Comparison of ENCODE assay signal across 15 cellular contexts in genomic region chr12:470133-470532, GRCh38. TPM values are rescaled to one million over a fixed set of nuclear protein-coding genes. Genes with fewer than 3 reads are reported as not detected.
DNase-seq lines count a peak whose midpoint lies in the region; ATAC-seq and TF ChIP-seq lines count a peak whose summit lies in the region.
"Had no signal": no experiment of that assay in that cellular context is flagged by ENCODE, and none has a peak within 500 bp of the region (broad histone marks: within the 10 kb centered on the region; RNA-seq: fewer than 3 reads in every experiment).

No MANE protein-coding gene starts in this region.

- H3K9me3 ChIP-seq in cardiac muscle cell (ENCODE audit: low read depth) (no peaks in the 10 kb centered on the region), heart left ventricle (no peaks in the 10 kb centered on the region)
- H3K9me3 ChIP-seq: BLaER1 treated with 17β-estradiol and CSF1 and Interleukin-3, amounts not matched to agents 10 nM and 100 nM had no signal

- H3K4me1 ChIP-seq in cardiac muscle cell (ENCODE audit: low read depth) (peaks cover 33% of the 10 kb centered on the region), heart left ventricle (peaks cover 0 to 64% (median 11%) of the 10 kb centered on the region in 12 donors), mesendoderm (ENCODE audit: control insufficient read depth, low read depth, low read length) (peaks cover 10% of the 10 kb centered on the region)

- no peaks in the 10 kb centered on the region for H3K27me3 ChIP-seq in cardiac muscle cell
- H3K27me3 ChIP-seq in heart left ventricle = no peaks in the 10 kb centered on the region
- H3K27me3 ChIP-seq in mesendoderm (ENCODE audit: insufficient read depth, low read length, poor library complexity) = no peaks in the 10 kb centered on the region
- H3K27me3 ChIP-seq: BLaER1 treated with 17β-estradiol and CSF1 and Interleukin-3, amounts not matched to agents 10 nM and 100 nM had no signal

- no peak overlapping the region for H2AK5ac ChIP-seq in mesendoderm (ENCODE audit: low read length)

- peak overlapping the region; percentile 80 for H3K27ac ChIP-seq in cardiac muscle cell
- H3K27ac ChIP-seq in heart left ventricle = peak overlapping the region; percentile 35 to 86 (median 75)
- no peak overlapping the region for H3K27ac ChIP-seq in mesendoderm (ENCODE audit: low read depth, low read length)
- H3K27ac ChIP-seq: BLaER1 treated with 17β-estradiol and CSF1 and Interleukin-3, amounts not matched to agents 10 nM and 100 nM had no signal

- intact Hi-C loops in cardiac septum (cut with DNase I) (no loop called here), heart left ventricle (cut with DNase I) (no loop called here)
- intact Hi-C loops in activated CD4-positive, alpha-beta T cell treated with anti-CD3 and anti-CD28 coated beads for 36 hours (cut with DNase I, micrococcal nuclease) = no loop called here

- POLR2A ChIA-PET in activated CD4-positive, alpha-beta T cell treated with anti-CD3 and anti-CD28 coated beads for 36 hours (lab: Charles Lee) = no interaction called here

- no peak overlapping the region for H2BK5ac ChIP-seq in mesendoderm (ENCODE audit: low read length)

- no peaks in the 10 kb centered on the region for H3K79me2 ChIP-seq in mesendoderm (ENCODE audit: control insufficient read depth, insufficient read depth, low read length)

- no peak overlapping the region for H4K8ac ChIP-seq in mesendoderm (ENCODE audit: low read depth, low read length)

- H3K9ac ChIP-seq in mesendoderm (ENCODE audit: low read length) = no peak overlapping the region
- H3K9ac ChIP-seq: BLaER1 treated with 17β-estradiol and CSF1 and Interleukin-3, amounts not matched to agents 10 nM and 100 nM had no signal

- WGBS in heart left ventricle, 4 donors = 43 to 47% (median 44%) methylated on average over 10 to 11 of the region's 11 CpGs
- WGBS in mesendoderm (ENCODE audit: extremely low coverage, insufficient coverage, low lambda C conversion rate) = no CpG with 5 or more reads among the region's 11 CpGs

- H3K23ac ChIP-seq in mesendoderm (ENCODE audit: low read length) = no peak overlapping the region

- H3K9me3 Mint-ChIP-seq in activated CD4-positive, alpha-beta T cell treated with anti-CD3 and anti-CD28 coated beads for 36 hours (ENCODE audit: low read depth) = no peaks in the 10 kb centered on the region

- ATAC-seq in heart left ventricle = peak in 3 of 4 donors; percentile 9 to 35 (median 12)
- ATAC-seq in activated CD4-positive, alpha-beta T cell treated with anti-CD3 and anti-CD28 coated beads for 36 hours = no peak
- ATAC-seq: GM12878 had no signal

- no peak overlapping the region for H3K4me3 Mint-ChIP-seq in activated CD4-positive, alpha-beta T cell treated with anti-CD3 and anti-CD28 coated beads for 36 hours

- H3K4me2 ChIP-seq in mesendoderm (ENCODE audit: low read length) = no peak overlapping the region
- H3K4me2 ChIP-seq: BLaER1 treated with 17β-estradiol and CSF1 and Interleukin-3, amounts not matched to agents 10 nM and 100 nM had no signal

- peaks cover 2% of the 10 kb centered on the region for H3K79me1 ChIP-seq in mesendoderm (ENCODE audit: low read length)

- H3K4ac ChIP-seq in mesendoderm (ENCODE audit: low read depth, low read length) = no peak overlapping the region

- H3K36me3 Mint-ChIP-seq in activated CD4-positive, alpha-beta T cell treated with anti-CD3 and anti-CD28 coated beads for 36 hours (ENCODE audit: low read depth) = no peaks in the 10 kb centered on the region

- CTCF ChIA-PET in activated CD4-positive, alpha-beta T cell treated with anti-CD3 and anti-CD28 coated beads for 36 hours (lab: Charles Lee) = interaction anchor here (0.7 to 1.0 kb wide), 3 partner anchors 8 to 77 kb away, joined by 3 to 6 read pairs (median 3); no protein-coding TSS in a partner anchor

- H3K4me3 ChIP-seq in cardiac muscle cell (no peak overlapping the region), heart left ventricle (no peak overlapping the region), mesendoderm (ENCODE audit: low read length) (no peak overlapping the region)
- H3K4me3 ChIP-seq: BLaER1 treated with 17β-estradiol and CSF1 and Interleukin-3, amounts not matched to agents 10 nM and 100 nM; GM12878 had no signal

- H3K36me3 ChIP-seq in cardiac muscle cell (no peaks in the 10 kb centered on the region), heart left ventricle (no peaks in the 10 kb centered on the region), mesendoderm (ENCODE audit: control insufficient read depth, insufficient read depth, low read length) (no peaks in the 10 kb centered on the region)
- H3K36me3 ChIP-seq: BLaER1 treated with 17β-estradiol and CSF1 and Interleukin-3, amounts not matched to agents 10 nM and 100 nM had no signal

- H3K27me3 Mint-ChIP-seq in activated CD4-positive, alpha-beta T cell treated with anti-CD3 and anti-CD28 coated beads for 36 hours = peaks cover 2% of the 10 kb centered on the region

- no peak overlapping the region for H3K27ac Mint-ChIP-seq in activated CD4-positive, alpha-beta T cell treated with anti-CD3 and anti-CD28 coated beads for 36 hours

- H3K18ac ChIP-seq in mesendoderm (ENCODE audit: low read length) = no peak overlapping the region

- TF ChIP-seq POLR2A in heart left ventricle (IDR thresholded peaks at IDR 0.05) = no peak

- no peak overlapping the region for H2BK120ac ChIP-seq in mesendoderm (ENCODE audit: low read depth, low read length)

- DNase-seq in cardiac muscle cell (ENCODE audit: low read depth in 1 of 2, low spot score in 1 of 2) = peak in 1 of 2 donors; percentile 18
- DNase-seq in cardiac septum (ENCODE audit: low spot score) = no peak
- peak in 1 of 5 donors; percentile 35 for DNase-seq in heart left ventricle
- no peak for DNase-seq in mesendoderm
- no peak for DNase-seq in stimulated activated CD4-positive, alpha-beta T cell treated with anti-CD3 and anti-CD28 coated beads, Interleukin-4, amount 100 ng/mL, for 1 hour
- DNase-seq in NCI-H1436 treated with DMSO at 0.1 percent for 48 hours (lab: John Stamatoyannopoulos, UW) = no peak
- no peak for DNase-seq in NCI-H2227 treated with DMSO at 0.1 percent for 48 hours (lab: John Stamatoyannopoulos, UW)
- DNase-seq in activated CD4-positive, alpha-beta T cell treated with anti-CD3 and anti-CD28 coated beads for 36 hours = no peak
- DNase-seq: DND-41, KG1, NCI-H1048, NCI-H526, SIG-M5 had no signal

- no peaks in the 10 kb centered on the region for H3K4me1 Mint-ChIP-seq in activated CD4-positive, alpha-beta T cell treated with anti-CD3 and anti-CD28 coated beads for 36 hours

- no peak overlapping the region for H4K5ac ChIP-seq in mesendoderm (ENCODE audit: low read length)

- peak overlapping the region; percentile 42 for H3K56ac ChIP-seq in mesendoderm (ENCODE audit: low read length)

- TF ChIP-seq CTCF in cardiac muscle cell (IDR thresholded peaks at IDR 0.05; ENCODE audit: low read depth, low read length) = no peak
- no peak for TF ChIP-seq CTCF in heart left ventricle (IDR thresholded peaks at IDR 0.05)

- no peak overlapping the region for H2BK15ac ChIP-seq in mesendoderm (replicated peaks; ENCODE audit: low read depth)

RNA-seq across cellular contexts. Expression of gene B4GALNT3, which starts 10.4 kb away (rescaled TPM):
- total RNA-seq in cardiac muscle cell (38.6 and 39.2 TPM in 2 replicates), cardiac septum (65.3 TPM), heart left ventricle (10 to 100 TPM; 19.3 to 59.4 (median 31.5) TPM)
- polyA plus RNA-seq in cardiac muscle cell (23.7 and 26.4 TPM in 2 replicates), heart left ventricle (10 to 100 TPM; 34.6 to 38.7 TPM)
- polyA plus RNA-seq in mesendoderm (2013, experiment 1 of 2) = 16.0 TPM
- 14.7 TPM for polyA plus RNA-seq in mesendoderm (2013, experiment 2 of 2)
- 1 to 10 TPM; 2.2 to 3.3 TPM for total RNA-seq in activated CD4-positive, alpha-beta T cell treated with anti-CD3 and anti-CD28 coated beads for 36 hours
